ENCODE assay signal across 17 cellular contexts in genomic region chr4:76083386-76083785, GRCh38. TPM values are rescaled to one million over a fixed set of nuclear protein-coding genes. Genes with fewer than 3 reads are reported as not detected.
DNase-seq lines count a peak whose midpoint lies in the region; ATAC-seq and TF ChIP-seq lines count a peak whose summit lies in the region.
"Had no signal": no experiment of that assay in that cellular context is flagged by ENCODE, and none has a peak within 500 bp of the region (broad histone marks: within the 10 kb centered on the region; RNA-seq: fewer than 3 reads in every experiment).

No MANE protein-coding gene starts in this region.

- H3K4me3 Mint-ChIP-seq in stimulated activated memory B cell treated with anti-CD40 and anti-IgM and Interleukin-4, amounts not matched to agents 10 μg/mL and 1 μg/mL and 100 μg/mL, for 72 hours: no peak overlapping the region
- H3K4me3 Mint-ChIP-seq: CD8-positive, alpha-beta memory T cell; H9 had no signal

- peak; percentile 59 for ATAC-seq in foreskin keratinocyte
- no peak for ATAC-seq in stimulated activated memory B cell treated with anti-CD40 and anti-IgM and Interleukin-4, amounts not matched to agents 10 μg/mL and 1 μg/mL and 100 μg/mL, for 72 hours

- H3K36me3 Mint-ChIP-seq in stimulated activated memory B cell treated with anti-CD40 and anti-IgM and Interleukin-4, amounts not matched to agents 10 μg/mL and 1 μg/mL and 100 μg/mL, for 72 hours: no peaks in the 10 kb centered on the region
- H3K36me3 Mint-ChIP-seq: CD8-positive, alpha-beta memory T cell had no signal

- H3K27me3 Mint-ChIP-seq in stimulated activated memory B cell treated with anti-CD40 and anti-IgM and Interleukin-4, amounts not matched to agents 10 μg/mL and 1 μg/mL and 100 μg/mL, for 72 hours: peaks cover 12% of the 10 kb centered on the region

- H3K9me3 ChIP-seq in left ventricle myocardium inferior (replicated peaks) (no peaks in the 10 kb centered on the region), right atrium auricular region (no peaks in the 10 kb centered on the region)
- H3K9me3 ChIP-seq: BLaER1, Caco-2 had no signal

- H3K27me3 ChIP-seq in left ventricle myocardium inferior (ENCODE audit: low read depth): no peaks in the 10 kb centered on the region
- H3K27me3 ChIP-seq in right atrium auricular region: no peaks in the 10 kb centered on the region
- H3K27me3 ChIP-seq in foreskin keratinocyte: no peaks in the 10 kb centered on the region
- H3K27me3 ChIP-seq: BLaER1 had no signal

- H3K9me3 Mint-ChIP-seq in stimulated activated memory B cell treated with anti-CD40 and anti-IgM and Interleukin-4, amounts not matched to agents 10 μg/mL and 1 μg/mL and 100 μg/mL, for 72 hours: no peaks in the 10 kb centered on the region
- H3K9me3 Mint-ChIP-seq: CD8-positive, alpha-beta memory T cell; H9 had no signal

- H3K4me1 Mint-ChIP-seq in stimulated activated memory B cell treated with anti-CD40 and anti-IgM and Interleukin-4, amounts not matched to agents 10 μg/mL and 1 μg/mL and 100 μg/mL, for 72 hours: no peaks in the 10 kb centered on the region
- H3K4me1 Mint-ChIP-seq: CD8-positive, alpha-beta memory T cell had no signal

- TF ChIP-seq CTCF in left ventricle myocardium inferior (IDR thresholded peaks at IDR 0.05; ENCODE audit: borderline replicate concordance): no peak
- TF ChIP-seq CTCF in right atrium auricular region (IDR thresholded peaks at IDR 0.05): no peak
- TF ChIP-seq CTCF in foreskin keratinocyte (conservative IDR thresholded peaks at IDR 0.05): no peak

- H3K27ac Mint-ChIP-seq in stimulated activated memory B cell treated with anti-CD40 and anti-IgM and Interleukin-4, amounts not matched to agents 10 μg/mL and 1 μg/mL and 100 μg/mL, for 72 hours: no peak overlapping the region
- H3K27ac Mint-ChIP-seq: CD8-positive, alpha-beta memory T cell; H9 had no signal

- H3K4me1 ChIP-seq in left ventricle myocardium inferior: peaks cover 44% of the 10 kb centered on the region
- peaks cover 0 to 12% of the 10 kb centered on the region in 2 donors for H3K4me1 ChIP-seq in right atrium auricular region
- no peaks in the 10 kb centered on the region for H3K4me1 ChIP-seq in foreskin keratinocyte
- H3K4me1 ChIP-seq: BLaER1, Caco-2 had no signal

- H3K4me3 ChIP-seq in left ventricle myocardium inferior: no peak overlapping the region
- H3K4me3 ChIP-seq in right atrium auricular region: no peak overlapping the region
- H3K4me3 ChIP-seq: BLaER1 had no signal

- H3K27ac ChIP-seq in left ventricle myocardium inferior (replicated peaks): peak overlapping the region; percentile 60
- H3K27ac ChIP-seq in right atrium auricular region: peak overlapping the region in 1 of 2 donors; percentile 4
- H3K27ac ChIP-seq in foreskin keratinocyte: no peak overlapping the region
- H3K27ac ChIP-seq: BLaER1 had no signal

- intact Hi-C loops in left ventricle myocardium inferior (cut with micrococcal nuclease): no loop called here

- H3K36me3 ChIP-seq in left ventricle myocardium inferior: no peaks in the 10 kb centered on the region
- H3K36me3 ChIP-seq in right atrium auricular region: no peaks in the 10 kb centered on the region
- H3K36me3 ChIP-seq: BLaER1 had no signal

- DNase-seq in left ventricle myocardium inferior (no peak), right atrium auricular region (ENCODE audit: low spot score) (no peak), foreskin keratinocyte (peak in 1 of 2 donors; percentile 40), renal cortical epithelial cell (ENCODE audit: low read depth) (peak; percentile 9), KG1 (lab: John Stamatoyannopoulos, UW) (no peak)
- no peak for DNase-seq in activated CD8-positive, alpha-beta memory T cell treated with anti-CD3 and anti-CD28 coated beads, Interleukin-2, amount 50 U/mL, for 4 hours
- DNase-seq: 8988T; AML-193; Caco-2; CD8-positive, alpha-beta memory T cell; DND-41; GDM1; GOT3; H9 had no signal

RNA-seq across cellular contexts. Expression of gene ART3, which starts 8.9 kb away (rescaled TPM):
- total RNA-seq in left ventricle myocardium inferior (105 TPM), right atrium auricular region (100 to 1,000 TPM in 1 of 2 donors, 10 to 100 TPM in 1; 75.6 to 139 TPM), foreskin keratinocyte (0.41 TPM in 1 of 2 replicates, not detected in the other), renal cortical epithelial cell (not detected in 2 replicates)
- 0.22 and 0.27 TPM in 2 replicates for polyA plus RNA-seq in foreskin keratinocyte
- total RNA-seq: Caco-2; CD8-positive, alpha-beta memory T cell; HT1080 had no signal
- polyA plus RNA-seq: CD8-positive, alpha-beta memory T cell had no signal

RNA-seq across cellular contexts. Expression of gene CXCL11, which starts 47.5 kb away (rescaled TPM):
- total RNA-seq in left ventricle myocardium inferior (not detected), right atrium auricular region (not detected), foreskin keratinocyte (0.18 and 0.44 TPM in 2 replicates), renal cortical epithelial cell (0.10 and 1.2 TPM in 2 replicates)
- 0.28 and 0.32 TPM in 2 replicates for polyA plus RNA-seq in foreskin keratinocyte
- total RNA-seq: Caco-2, H9, HT1080 had no signal
- polyA plus RNA-seq: CD8-positive, alpha-beta memory T cell had no signal

Comparison
In these comparisons a context has a peak if more than half of its experiments do, and no peak if none do; other contexts are left out.
1. RNA of gene ART3, which starts 8.9 kb away (total RNA-seq): 75.6 to 139 TPM in right atrium auricular region and 105 TPM in left ventricle myocardium inferior (single experiment); 0.41 TPM in foreskin keratinocyte and not detected in renal cortical epithelial cell; every median in the first group is over 10 times any median in the second.